In genomic region chr12:21643758-21644157, GRCh38 we compare ENCODE assay signal across 20 cellular contexts. TPM values are rescaled to one million over a fixed set of nuclear protein-coding genes. Genes with fewer than 3 reads are reported as not detected.
DNase-seq lines count a peak whose midpoint lies in the region; ATAC-seq, FAIRE-seq and TF ChIP-seq lines count a peak whose summit lies in the region.
"Had no signal": no experiment of that assay in that cellular context is flagged by ENCODE, and none has a peak within 500 bp of the region (broad histone marks: within the 10 kb centered on the region; RNA-seq: fewer than 3 reads in every experiment).

No MANE protein-coding gene starts in this region.

- no peak for TF ChIP-seq EP300 in K562 (IDR thresholded peaks at IDR 0.05; ENCODE audit: low read length)
- TF ChIP-seq EP300 in upper lobe of left lung (IDR thresholded peaks at IDR 0.05), result no peak

- ATAC-seq in right cardiac atrium (no peak), K562 (no peak), GM21529 (IDR thresholded peaks at IDR 0.05; ENCODE audit: unreplicated experiment) (no peak), upper lobe of left lung (ENCODE audit: low FRiP score in 2 of 2) (no peak), HG02610 (IDR thresholded peaks at IDR 0.05; ENCODE audit: unreplicated experiment) (no peak)
- ATAC-seq in stimulated activated naive CD8-positive, alpha-beta T cell treated with anti-CD3 and anti-CD28 coated beads, Interleukin-15, amount 100 ng/mL, for 72 hours, result no peak
- ATAC-seq: left lobe of liver, psoas muscle had no signal

- CTCF ChIA-PET in K562 (lab: Yijun Ruan, JAX; ENCODE audit: low intra/inter-chr PET ratio), result no interaction called here

- H3K27ac ChIP-seq in left ventricle myocardium inferior (replicated peaks) (peak overlapping the region; percentile 75), right cardiac atrium (ENCODE audit: low read length) (no peak overlapping the region), SK-N-MC (peak overlapping the region; percentile 79), K562 (ENCODE audit: extremely low read depth, low read depth, low read length) (no peak overlapping the region), upper lobe of left lung (no peak overlapping the region)
- H3K27ac ChIP-seq: psoas muscle, SJCRH30 had no signal

- no peaks in the 10 kb centered on the region for H3K27me3 Mint-ChIP-seq in stimulated activated naive CD8-positive, alpha-beta T cell treated with anti-CD3 and anti-CD28 coated beads, Interleukin-15, amount 100 ng/mL, for 72 hours

- in situ Hi-C loops in K562 (cut with MboI), result no loop called here

- no TSS peak for BruUV-seq in K562 (replicated peaks; lab: Mats Ljungman, UMichigan)

- H3K27ac Mint-ChIP-seq in stimulated activated naive CD8-positive, alpha-beta T cell treated with anti-CD3 and anti-CD28 coated beads, Interleukin-15, amount 100 ng/mL, for 72 hours, result peak overlapping the region; percentile 89 to 93

- peaks cover 73% of the 10 kb centered on the region for H3K36me3 ChIP-seq in left ventricle myocardium inferior
- H3K36me3 ChIP-seq in SK-N-MC (ENCODE audit: insufficient read depth, low read length), result peaks cover 96% of the 10 kb centered on the region
- peaks cover 92% of the 10 kb centered on the region for H3K36me3 ChIP-seq in K562 (ENCODE audit: control insufficient read depth, insufficient read depth, low read length)
- peaks cover 4 to 51% (median 30%) of the 10 kb centered on the region in 4 donors for H3K36me3 ChIP-seq in upper lobe of left lung

- H3K9me1 ChIP-seq in K562 (ENCODE audit: control insufficient read depth, insufficient read depth, low read length), result no peaks in the 10 kb centered on the region

- H3K4me1 Mint-ChIP-seq in stimulated activated naive CD8-positive, alpha-beta T cell treated with anti-CD3 and anti-CD28 coated beads, Interleukin-15, amount 100 ng/mL, for 72 hours, result peaks cover 75% of the 10 kb centered on the region

- H3K4me3 ChIP-seq in left ventricle myocardium inferior (no peak overlapping the region), right cardiac atrium (ENCODE audit: low read length) (no peak overlapping the region), SK-N-MC (no peak overlapping the region), K562 (no peak overlapping the region), upper lobe of left lung (no peak overlapping the region)
- H3K4me3 ChIP-seq: psoas muscle, SJCRH30 had no signal

- WGBS in right cardiac atrium, result 87% methylated on average over 3 of the region's 3 CpGs
- WGBS in K562 (ENCODE audit: insufficient coverage, low coverage, missing lambda C conversion rate), result 69% methylated on average over 3 of the region's 3 CpGs
- 70 to 74% methylated on average over 3 of the region's 3 CpGs for WGBS in upper lobe of left lung, 2 donors

- FAIRE-seq in K562 (lab: Jason Lieb, UNC), result no peak

- H3K9me3 Mint-ChIP-seq in stimulated activated naive CD8-positive, alpha-beta T cell treated with anti-CD3 and anti-CD28 coated beads, Interleukin-15, amount 100 ng/mL, for 72 hours, result no peaks in the 10 kb centered on the region

- H3K4me2 ChIP-seq in K562 (ENCODE audit: insufficient read depth, low read length), result no peak overlapping the region

- H3K27me3 ChIP-seq in left ventricle myocardium inferior (ENCODE audit: low read depth) (no peaks in the 10 kb centered on the region), right cardiac atrium (ENCODE audit: control insufficient read depth, insufficient read depth) (no peaks in the 10 kb centered on the region), K562 (ENCODE audit: control insufficient read depth in 2 of 2, insufficient read depth in 2 of 2, low read length in 2 of 2) (no peaks in the 10 kb centered on the region), upper lobe of left lung (no peaks in the 10 kb centered on the region)
- H3K27me3 ChIP-seq: SJCRH30 had no signal

- no peak for TF ChIP-seq POLR2A in K562 (conservative IDR thresholded peaks at IDR 0.05)
- TF ChIP-seq POLR2A in upper lobe of left lung (IDR thresholded peaks at IDR 0.05), result no peak

- intact Hi-C loops in left ventricle myocardium inferior (cut with micrococcal nuclease), result no loop called here
- intact Hi-C loops in right cardiac atrium (cut with DNase I), result no loop called here
- intact Hi-C loops in K562 (cut with micrococcal nuclease), result no loop called here

- H3K4me1 ChIP-seq in left ventricle myocardium inferior, result peaks cover 94% of the 10 kb centered on the region
- H3K4me1 ChIP-seq in right cardiac atrium (ENCODE audit: control insufficient read depth, insufficient read depth, low read length), result peaks cover 5% of the 10 kb centered on the region
- H3K4me1 ChIP-seq in K562 (replicated peaks in 1 of 2; ENCODE audit: control insufficient read depth in 2 of 2, insufficient read depth in 2 of 2, low read length in 2 of 2), result no peaks in the 10 kb centered on the region; a peak in 1 of 5 replicates
- peaks cover 0 to 8% (median 4%) of the 10 kb centered on the region in 4 donors for H3K4me1 ChIP-seq in upper lobe of left lung
- H3K4me1 ChIP-seq: psoas muscle had no signal

- peak overlapping the region; percentile 67 to 69 for H3K4me3 Mint-ChIP-seq in stimulated activated naive CD8-positive, alpha-beta T cell treated with anti-CD3 and anti-CD28 coated beads, Interleukin-15, amount 100 ng/mL, for 72 hours

- no peak overlapping the region for H2AFZ ChIP-seq in K562 (ENCODE audit: low read depth, low read length)

- peaks cover 67% of the 10 kb centered on the region for H3K79me2 ChIP-seq in K562 (ENCODE audit: control insufficient read depth, insufficient read depth, low read length)

- H3K9me3 ChIP-seq in left ventricle myocardium inferior (replicated peaks), result no peaks in the 10 kb centered on the region
- H3K9me3 ChIP-seq in right cardiac atrium (ENCODE audit: control insufficient read depth, low read length), result no peaks in the 10 kb centered on the region
- H3K9me3 ChIP-seq in SK-N-MC (ENCODE audit: low read depth, low read length), result no peaks in the 10 kb centered on the region
- H3K9me3 ChIP-seq in K562 (replicated peaks; ENCODE audit: control insufficient read depth, insufficient read depth, low read depth, low read length), result no peaks in the 10 kb centered on the region
- H3K9me3 ChIP-seq in upper lobe of left lung, result no peaks in the 10 kb centered on the region
- H3K9me3 ChIP-seq: psoas muscle, SJCRH30 had no signal

- DNase-seq in left ventricle myocardium inferior (no peak), right cardiac atrium (no peak), SK-N-MC (ENCODE audit: low read depth, low spot score) (no peak), K562 (ENCODE audit: extremely low read depth in 1 of 4, low spot score in 3 of 4) (no peak), upper lobe of left lung (no peak)
- no peak for DNase-seq in stimulated activated naive CD8-positive, alpha-beta T cell treated with anti-CD3 and anti-CD28 coated beads, Interleukin-15, amount 100 ng/mL, for 72 hours
- DNase-seq: activated CD4-positive, alpha-beta T cell treated with anti-CD3 and anti-CD28 coated beads, Interleukin-2, amount 50 U/mL, for 48 hours; activated gamma-delta T cell treated with Interleukin-2 at 50 U/mL for 16 hours; effector CD4-positive, alpha-beta T cell; NCI-H1694; NCI-H510A; psoas muscle; SJCRH30; T1000 had no signal

- TF ChIP-seq RAD21 in K562 (CRISPR knock-in tag; conservative IDR thresholded peaks at IDR 0.05 in 1 of 2, IDR thresholded peaks at IDR 0.05 in 1 of 2), result no peak

- H4K20me1 ChIP-seq in K562 (replicated peaks; ENCODE audit: control insufficient read depth, insufficient read depth, low read length), result no peaks in the 10 kb centered on the region

- POLR2A ChIA-PET in K562 (lab: Yijun Ruan, JAX), result interaction anchor here (1.1 kb wide), 1 partner anchor 14 kb away, joined by 3 read pairs; the partner anchor contains the start of gene LDHB

- H3K9ac ChIP-seq in SK-N-MC (ENCODE audit: insufficient read length) (peak overlapping the region; percentile 14), K562 (ENCODE audit: insufficient read depth in 1 of 2, low read depth in 2 of 2, low read length in 2 of 2) (no peak overlapping the region)

- no peak for TF ChIP-seq CTCF in left ventricle myocardium inferior (IDR thresholded peaks at IDR 0.05; ENCODE audit: borderline replicate concordance)
- TF ChIP-seq CTCF in K562 (IDR thresholded peaks at IDR 0.05 in 2 of 3, conservative IDR thresholded peaks at IDR 0.05 in 1 of 3; ENCODE audit: insufficient read depth in 2 of 3, low read depth in 1 of 3, low read length in 3 of 3), result no peak
- no peak for TF ChIP-seq CTCF in upper lobe of left lung (IDR thresholded peaks at IDR 0.05)

RNA-seq across cellular contexts. Expression of gene LDHB, which starts 13.9 kb away (rescaled TPM):
- 2,441 TPM for total RNA-seq in left ventricle myocardium inferior
- total RNA-seq in right cardiac atrium, result 1,000 to 10,000 TPM; 1,103 to 1,635 (median 1,254) TPM
- 1,488 TPM for polyA plus RNA-seq in right cardiac atrium
- total RNA-seq in K562 (2011; cell fraction: chromatin; rRNA removed; ENCODE audit: low replicate concordance), result 74.2 and 159 TPM in 2 replicates
- total RNA-seq in K562 (2011; cell fraction: nucleolus; rRNA removed), result 72.0 and 82.6 TPM in 2 replicates
- total RNA-seq in K562 (2011; cell fraction: nucleoplasm; rRNA removed), result 129 and 165 TPM in 2 replicates
- total RNA-seq in K562 (2014; rRNA removed), result 710 and 743 TPM in 2 replicates
- total RNA-seq in K562 (2014; rRNA removed; fragmentation: Illumina TruSeq; extraction: Trizol), result 1,339 and 1,452 TPM in 2 replicates
- total RNA-seq in K562 (2015; rRNA removed; fragmentation: Illumina TruSeq; extraction: Trizol), result 871 and 888 TPM in 2 replicates
- 919 and 939 TPM in 2 replicates for total RNA-seq in K562 (2021)
- polyA plus RNA-seq in K562 (2011; rRNA removed), result 993 and 1,477 TPM in 2 replicates
- 303 and 725 TPM in 2 replicates for polyA plus RNA-seq in K562 (2011; cell fraction: cytosol; rRNA removed)
- 114 and 246 TPM in 2 replicates for polyA plus RNA-seq in K562 (2011; cell fraction: nucleus; rRNA removed)
- polyA plus RNA-seq in K562 (2012), result 674 and 1,073 TPM in 2 replicates
- 968 and 1,051 TPM in 2 replicates for polyA plus RNA-seq in K562 (2014; fragmentation: Illumina TruSeq; extraction: Trizol)
- polyA plus RNA-seq in K562 (2014; fragmentation: Nextera tagmentation; extraction: Ambion mirVana), result 1,000 to 10,000 TPM; 2,666 to 2,680 TPM
- 875 and 947 TPM in 2 replicates for polyA plus RNA-seq in K562 (2014; rRNA removed)
- polyA minus RNA-seq in K562 (2011; rRNA and poly(A)+ RNA removed), result 1,250 and 1,470 TPM in 2 replicates
- polyA minus RNA-seq in K562 (2011; cell fraction: cytosol; rRNA and poly(A)+ RNA removed), result 267 and 360 TPM in 2 replicates
- 66.6 and 146 TPM in 2 replicates for polyA minus RNA-seq in K562 (2011; cell fraction: nucleus; rRNA and poly(A)+ RNA removed)
- total RNA-seq in upper lobe of left lung, result 100 to 1,000 TPM in 5 of 6 donors, 10 to 100 TPM in 1; 78.6 to 538 (median 297) TPM

RNA-seq across cellular contexts. Expression of gene GYS2, which starts 39.1 kb away (rescaled TPM):
- not detected for total RNA-seq in left ventricle myocardium inferior
- total RNA-seq in right cardiac atrium, result under 1 TPM in 1 of 4 donors, not detected in 3; 0.12 TPM
- 0.16 TPM for polyA plus RNA-seq in right cardiac atrium
- not detected in 2 replicates for total RNA-seq in K562 (2011; cell fraction: chromatin; rRNA removed; ENCODE audit: low replicate concordance)
- total RNA-seq in K562 (2011; cell fraction: nucleolus; rRNA removed), result not detected in 2 replicates
- total RNA-seq in K562 (2011; cell fraction: nucleoplasm; rRNA removed), result not detected in 2 replicates
- total RNA-seq in K562 (2014; rRNA removed), result not detected in 2 replicates
- not detected in 2 replicates for total RNA-seq in K562 (2014; rRNA removed; fragmentation: Illumina TruSeq; extraction: Trizol)
- not detected in 2 replicates for total RNA-seq in K562 (2015; rRNA removed; fragmentation: Illumina TruSeq; extraction: Trizol)
- total RNA-seq in K562 (2021), result not detected in 2 replicates
- not detected in 2 replicates for polyA plus RNA-seq in K562 (2011; rRNA removed)
- not detected in 2 replicates for polyA plus RNA-seq in K562 (2011; cell fraction: cytosol; rRNA removed)
- polyA plus RNA-seq in K562 (2011; cell fraction: nucleus; rRNA removed), result not detected in 2 replicates
- not detected in 2 replicates for polyA plus RNA-seq in K562 (2012)
- polyA plus RNA-seq in K562 (2014; fragmentation: Illumina TruSeq; extraction: Trizol), result not detected in 2 replicates
- not detected for polyA plus RNA-seq in K562 (2014; fragmentation: Nextera tagmentation; extraction: Ambion mirVana)
- not detected in 2 replicates for polyA plus RNA-seq in K562 (2014; rRNA removed)
- not detected in 2 replicates for polyA minus RNA-seq in K562 (2011; rRNA and poly(A)+ RNA removed)
- not detected in 2 replicates for polyA minus RNA-seq in K562 (2011; cell fraction: cytosol; rRNA and poly(A)+ RNA removed)
- polyA minus RNA-seq in K562 (2011; cell fraction: nucleus; rRNA and poly(A)+ RNA removed), result not detected in 2 replicates
- under 1 TPM in 1 of 6 donors, not detected in 5; 0.55 TPM for total RNA-seq in upper lobe of left lung
- total RNA-seq: cardiac septum, LHCN-M2, myocyte, SJCRH30 had no signal

Comparison
In these comparisons a context has a peak if more than half of its experiments do, and no peak if none do; other contexts are left out.
1. H3K27ac ChIP-seq: peak in left ventricle myocardium inferior (single experiment) and SK-N-MC (single experiment); none in right cardiac atrium (single experiment), K562 (single experiment) and upper lobe of left lung (0 of 4).